Comparison of ENCODE assay signal across 1 cellular context in genomic region chr19:23394481-23394880, GRCh38.
TF ChIP-seq lines count a peak whose summit lies in the region.

No MANE protein-coding gene starts in this region.

TF ChIP-seq in GM12878, 131 proteins besides CTCF, POLR2A, EP300 and RAD21:
- TF ChIP-seq CBFB (IDR thresholded peaks at IDR 0.05; ENCODE audit: low read depth): peak; percentile 31; the same call in 1 of the 2 replicates
- peak; percentile 17; the same call in 1 of the 2 replicates for TF ChIP-seq RUNX3 (IDR thresholded peaks at IDR 0.05; ENCODE audit: low read length)
TF ChIP-seq in GM12878: peak in this region for 2; not testable (repeated sequence) for 129.
